In genomic region chr2:231065966-231066365, GRCh38 we compare ENCODE assay signal across 1 cellular context.
A peak's percentile ranks its signal among the peaks of the same experiment; 100 is the strongest.
TF ChIP-seq lines count a peak whose summit lies in the region.

No MANE protein-coding gene starts in this region.

TF ChIP-seq in HepG2, 621 proteins besides CTCF, POLR2A, EP300 and RAD21 (continued from another document):
- TF ChIP-seq, protein P1, sequence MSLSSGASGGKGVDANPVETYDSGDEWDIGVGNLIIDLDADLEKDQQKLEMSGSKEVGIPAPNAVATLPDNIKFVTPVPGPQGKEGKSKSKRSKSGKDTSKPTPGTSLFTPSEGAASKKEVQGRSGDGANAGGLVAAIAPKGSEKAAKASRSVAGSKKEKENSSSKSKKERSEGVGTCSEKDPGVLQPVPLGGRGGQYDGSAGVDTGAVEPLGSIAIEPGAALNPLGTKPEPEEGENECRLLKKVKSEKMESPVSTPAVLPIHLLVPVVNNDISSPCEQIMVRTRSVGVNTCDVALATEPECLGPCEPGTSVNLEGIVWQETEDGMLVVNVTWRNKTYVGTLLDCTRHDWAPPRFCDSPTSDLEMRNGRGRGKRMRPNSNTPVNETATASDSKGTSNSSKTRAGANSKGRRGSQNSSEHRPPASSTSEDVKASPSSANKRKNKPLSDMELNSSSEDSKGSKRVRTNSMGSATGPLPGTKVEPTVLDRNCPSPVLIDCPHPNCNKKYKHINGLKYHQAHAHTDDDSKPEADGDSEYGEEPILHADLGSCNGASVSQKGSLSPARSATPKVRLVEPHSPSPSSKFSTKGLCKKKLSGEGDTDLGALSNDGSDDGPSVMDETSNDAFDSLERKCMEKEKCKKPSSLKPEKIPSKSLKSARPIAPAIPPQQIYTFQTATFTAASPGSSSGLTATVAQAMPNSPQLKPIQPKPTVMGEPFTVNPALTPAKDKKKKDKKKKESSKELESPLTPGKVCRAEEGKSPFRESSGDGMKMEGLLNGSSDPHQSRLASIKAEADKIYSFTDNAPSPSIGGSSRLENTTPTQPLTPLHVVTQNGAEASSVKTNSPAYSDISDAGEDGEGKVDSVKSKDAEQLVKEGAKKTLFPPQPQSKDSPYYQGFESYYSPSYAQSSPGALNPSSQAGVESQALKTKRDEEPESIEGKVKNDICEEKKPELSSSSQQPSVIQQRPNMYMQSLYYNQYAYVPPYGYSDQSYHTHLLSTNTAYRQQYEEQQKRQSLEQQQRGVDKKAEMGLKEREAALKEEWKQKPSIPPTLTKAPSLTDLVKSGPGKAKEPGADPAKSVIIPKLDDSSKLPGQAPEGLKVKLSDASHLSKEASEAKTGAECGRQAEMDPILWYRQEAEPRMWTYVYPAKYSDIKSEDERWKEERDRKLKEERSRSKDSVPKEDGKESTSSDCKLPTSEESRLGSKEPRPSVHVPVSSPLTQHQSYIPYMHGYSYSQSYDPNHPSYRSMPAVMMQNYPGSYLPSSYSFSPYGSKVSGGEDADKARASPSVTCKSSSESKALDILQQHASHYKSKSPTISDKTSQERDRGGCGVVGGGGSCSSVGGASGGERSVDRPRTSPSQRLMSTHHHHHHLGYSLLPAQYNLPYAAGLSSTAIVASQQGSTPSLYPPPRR (CRISPR knock-in tag; IDR thresholded peaks at IDR 0.05; ENCODE audit: borderline replicate concordance), result 0 out of 2 replicates have a peak, but pooled peaks have one; percentile 30
- TF ChIP-seq ATF1 (CRISPR knock-in tag; IDR thresholded peaks at IDR 0.05), result peak; percentile 28; the same call in 1 of the 2 replicates
- TF ChIP-seq SMC3 (IDR thresholded peaks at IDR 0.05; ENCODE audit: low read length), result no peak
- peak; percentile 96 for TF ChIP-seq ZNF12 (CRISPR knock-in tag; IDR thresholded peaks at IDR 0.05)
- TF ChIP-seq THAP11 (CRISPR knock-in tag; IDR thresholded peaks at IDR 0.05), result peak; percentile 59; the same call in 1 of the 2 replicates
- TF ChIP-seq ZNF274 (CRISPR knock-in tag; IDR thresholded peaks at IDR 0.05), result no peak
- TF ChIP-seq SALL1 (CRISPR knock-in tag; IDR thresholded peaks at IDR 0.05), result no peak
- peak; percentile 74; the same call in 1 of the 2 replicates for TF ChIP-seq MIER3 (CRISPR knock-in tag; IDR thresholded peaks at IDR 0.05; ENCODE audit: borderline replicate concordance)
- peak; percentile 53; the same call in 1 of the 2 replicates for TF ChIP-seq ELF3 (CRISPR knock-in tag; IDR thresholded peaks at IDR 0.05)
- no peak for TF ChIP-seq ZNF33B (CRISPR knock-in tag; IDR thresholded peaks at IDR 0.05)
- TF ChIP-seq SP140L (CRISPR knock-in tag; IDR thresholded peaks at IDR 0.05; ENCODE audit: borderline replicate concordance), result no peak
- TF ChIP-seq ZHX1 (CRISPR knock-in tag; IDR thresholded peaks at IDR 0.05; ENCODE audit: low read depth), result no peak
- no peak for TF ChIP-seq ZNF496 (CRISPR knock-in tag; IDR thresholded peaks at IDR 0.05; ENCODE audit: insufficient replicate concordance)
- TF ChIP-seq, protein P2, sequence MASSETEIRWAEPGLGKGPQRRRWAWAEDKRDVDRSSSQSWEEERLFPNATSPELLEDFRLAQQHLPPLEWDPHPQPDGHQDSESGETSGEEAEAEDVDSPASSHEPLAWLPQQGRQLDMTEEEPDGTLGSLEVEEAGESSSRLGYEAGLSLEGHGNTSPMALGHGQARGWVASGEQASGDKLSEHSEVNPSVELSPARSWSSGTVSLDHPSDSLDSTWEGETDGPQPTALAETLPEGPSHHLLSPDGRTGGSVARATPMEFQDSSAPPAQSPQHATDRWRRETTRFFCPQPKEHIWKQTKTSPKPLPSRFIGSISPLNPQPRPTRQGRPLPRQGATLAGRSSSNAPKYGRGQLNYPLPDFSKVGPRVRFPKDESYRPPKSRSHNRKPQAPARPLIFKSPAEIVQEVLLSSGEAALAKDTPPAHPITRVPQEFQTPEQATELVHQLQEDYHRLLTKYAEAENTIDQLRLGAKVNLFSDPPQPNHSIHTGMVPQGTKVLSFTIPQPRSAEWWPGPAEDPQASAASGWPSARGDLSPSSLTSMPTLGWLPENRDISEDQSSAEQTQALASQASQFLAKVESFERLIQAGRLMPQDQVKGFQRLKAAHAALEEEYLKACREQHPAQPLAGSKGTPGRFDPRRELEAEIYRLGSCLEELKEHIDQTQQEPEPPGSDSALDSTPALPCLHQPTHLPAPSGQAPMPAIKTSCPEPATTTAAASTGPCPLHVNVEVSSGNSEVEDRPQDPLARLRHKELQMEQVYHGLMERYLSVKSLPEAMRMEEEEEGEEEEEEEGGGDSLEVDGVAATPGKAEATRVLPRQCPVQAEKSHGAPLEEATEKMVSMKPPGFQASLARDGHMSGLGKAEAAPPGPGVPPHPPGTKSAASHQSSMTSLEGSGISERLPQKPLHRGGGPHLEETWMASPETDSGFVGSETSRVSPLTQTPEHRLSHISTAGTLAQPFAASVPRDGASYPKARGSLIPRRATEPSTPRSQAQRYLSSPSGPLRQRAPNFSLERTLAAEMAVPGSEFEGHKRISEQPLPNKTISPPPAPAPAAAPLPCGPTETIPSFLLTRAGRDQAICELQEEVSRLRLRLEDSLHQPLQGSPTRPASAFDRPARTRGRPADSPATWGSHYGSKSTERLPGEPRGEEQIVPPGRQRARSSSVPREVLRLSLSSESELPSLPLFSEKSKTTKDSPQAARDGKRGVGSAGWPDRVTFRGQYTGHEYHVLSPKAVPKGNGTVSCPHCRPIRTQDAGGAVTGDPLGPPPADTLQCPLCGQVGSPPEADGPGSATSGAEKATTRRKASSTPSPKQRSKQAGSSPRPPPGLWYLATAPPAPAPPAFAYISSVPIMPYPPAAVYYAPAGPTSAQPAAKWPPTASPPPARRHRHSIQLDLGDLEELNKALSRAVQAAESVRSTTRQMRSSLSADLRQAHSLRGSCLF (CRISPR knock-in tag; IDR thresholded peaks at IDR 0.05; ENCODE audit: borderline replicate concordance), result no peak
- TF ChIP-seq ZKSCAN8 (CRISPR knock-in tag; IDR thresholded peaks at IDR 0.05; ENCODE audit: borderline replicate concordance), result 0 out of 2 replicates have a peak, but pooled peaks have one; percentile 57
- no peak for TF ChIP-seq ZNF772 (CRISPR knock-in tag; IDR thresholded peaks at IDR 0.05)
- TF ChIP-seq, protein P3, sequence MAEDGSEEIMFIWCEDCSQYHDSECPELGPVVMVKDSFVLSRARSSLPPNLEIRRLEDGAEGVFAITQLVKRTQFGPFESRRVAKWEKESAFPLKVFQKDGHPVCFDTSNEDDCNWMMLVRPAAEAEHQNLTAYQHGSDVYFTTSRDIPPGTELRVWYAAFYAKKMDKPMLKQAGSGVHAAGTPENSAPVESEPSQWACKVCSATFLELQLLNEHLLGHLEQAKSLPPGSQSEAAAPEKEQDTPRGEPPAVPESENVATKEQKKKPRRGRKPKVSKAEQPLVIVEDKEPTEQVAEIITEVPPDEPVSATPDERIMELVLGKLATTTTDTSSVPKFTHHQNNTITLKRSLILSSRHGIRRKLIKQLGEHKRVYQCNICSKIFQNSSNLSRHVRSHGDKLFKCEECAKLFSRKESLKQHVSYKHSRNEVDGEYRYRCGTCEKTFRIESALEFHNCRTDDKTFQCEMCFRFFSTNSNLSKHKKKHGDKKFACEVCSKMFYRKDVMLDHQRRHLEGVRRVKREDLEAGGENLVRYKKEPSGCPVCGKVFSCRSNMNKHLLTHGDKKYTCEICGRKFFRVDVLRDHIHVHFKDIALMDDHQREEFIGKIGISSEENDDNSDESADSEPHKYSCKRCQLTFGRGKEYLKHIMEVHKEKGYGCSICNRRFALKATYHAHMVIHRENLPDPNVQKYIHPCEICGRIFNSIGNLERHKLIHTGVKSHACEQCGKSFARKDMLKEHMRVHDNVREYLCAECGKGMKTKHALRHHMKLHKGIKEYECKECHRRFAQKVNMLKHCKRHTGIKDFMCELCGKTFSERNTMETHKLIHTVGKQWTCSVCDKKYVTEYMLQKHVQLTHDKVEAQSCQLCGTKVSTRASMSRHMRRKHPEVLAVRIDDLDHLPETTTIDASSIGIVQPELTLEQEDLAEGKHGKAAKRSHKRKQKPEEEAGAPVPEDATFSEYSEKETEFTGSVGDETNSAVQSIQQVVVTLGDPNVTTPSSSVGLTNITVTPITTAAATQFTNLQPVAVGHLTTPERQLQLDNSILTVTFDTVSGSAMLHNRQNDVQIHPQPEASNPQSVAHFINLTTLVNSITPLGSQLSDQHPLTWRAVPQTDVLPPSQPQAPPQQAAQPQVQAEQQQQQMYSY (CRISPR knock-in tag; IDR thresholded peaks at IDR 0.05), result no peak
- peak; percentile 58 for TF ChIP-seq KAT8 (CRISPR knock-in tag; IDR thresholded peaks at IDR 0.05)
- no peak for TF ChIP-seq STAG1 (CRISPR knock-in tag; IDR thresholded peaks at IDR 0.05)
- no peak for TF ChIP-seq DMAP1 (CRISPR knock-in tag; IDR thresholded peaks at IDR 0.05)
- no peak for TF ChIP-seq MTERF4 (CRISPR knock-in tag; IDR thresholded peaks at IDR 0.05)
- no peak; the same call in 1 of the 2 replicates for TF ChIP-seq ARNT2 (CRISPR knock-in tag; IDR thresholded peaks at IDR 0.05; ENCODE audit: low read depth)
- TF ChIP-seq AFF4 (CRISPR knock-in tag; IDR thresholded peaks at IDR 0.05), result no peak
- peak; percentile 92 for TF ChIP-seq THRA (CRISPR knock-in tag; IDR thresholded peaks at IDR 0.05; ENCODE audit: borderline replicate concordance)
- TF ChIP-seq, protein P4, sequence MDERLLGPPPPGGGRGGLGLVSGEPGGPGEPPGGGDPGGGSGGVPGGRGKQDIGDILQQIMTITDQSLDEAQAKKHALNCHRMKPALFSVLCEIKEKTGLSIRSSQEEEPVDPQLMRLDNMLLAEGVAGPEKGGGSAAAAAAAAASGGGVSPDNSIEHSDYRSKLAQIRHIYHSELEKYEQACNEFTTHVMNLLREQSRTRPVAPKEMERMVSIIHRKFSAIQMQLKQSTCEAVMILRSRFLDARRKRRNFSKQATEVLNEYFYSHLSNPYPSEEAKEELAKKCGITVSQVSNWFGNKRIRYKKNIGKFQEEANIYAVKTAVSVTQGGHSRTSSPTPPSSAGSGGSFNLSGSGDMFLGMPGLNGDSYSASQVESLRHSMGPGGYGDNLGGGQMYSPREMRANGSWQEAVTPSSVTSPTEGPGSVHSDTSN (CRISPR knock-in tag; IDR thresholded peaks at IDR 0.05), result no peak
- TF ChIP-seq FLYWCH1 (CRISPR knock-in tag; IDR thresholded peaks at IDR 0.05), result no peak
- no peak for TF ChIP-seq RORA (CRISPR knock-in tag; IDR thresholded peaks at IDR 0.05)
